1 cellular context compared by ENCODE assay signal in the genomic region with DNA sequence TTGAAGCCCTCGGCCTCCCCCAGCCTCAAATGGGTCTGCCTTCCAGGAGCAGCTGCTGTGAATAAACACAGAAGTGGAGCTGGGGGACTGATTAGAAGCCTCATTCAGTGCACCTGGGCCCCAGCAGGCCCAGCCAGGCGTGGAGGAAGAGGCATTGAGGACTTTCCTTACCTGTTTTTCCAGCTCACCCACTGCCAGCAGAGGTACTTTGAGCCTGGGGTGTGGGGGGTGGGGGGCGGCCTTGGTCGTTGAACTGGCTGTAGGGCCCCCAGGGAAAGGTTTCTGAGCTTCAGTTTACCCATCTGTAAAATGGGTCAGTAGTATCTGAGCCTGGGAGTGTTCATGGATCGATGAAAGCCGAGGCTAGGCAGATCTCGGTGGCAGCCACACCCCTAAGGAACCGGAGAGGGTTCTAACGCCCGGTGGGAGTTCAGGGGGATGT.
A peak's percentile ranks its signal among the peaks of the same experiment; 100 is the strongest.
TF ChIP-seq lines count a peak whose summit lies in the region.

No MANE protein-coding gene starts in this region.

TF ChIP-seq in HepG2, 621 proteins besides CTCF, POLR2A, EP300 and RAD21:
- TF ChIP-seq HNF4A (CRISPR knock-in tag; IDR thresholded peaks at IDR 0.05) (0 out of 2 replicates have a peak, but pooled peaks have one; percentile 41), ZNF10 (CRISPR knock-in tag; IDR thresholded peaks at IDR 0.05; ENCODE audit: borderline replicate concordance, low read depth) (no peak), TAF1 (CRISPR knock-in tag; IDR thresholded peaks at IDR 0.05) (0 out of 2 replicates have a peak, but pooled peaks have one; percentile 12), ZNF629 (CRISPR knock-in tag; conservative IDR thresholded peaks at IDR 0.05) (peak; percentile 98), ADNP (CRISPR knock-in tag; IDR thresholded peaks at IDR 0.05) (0 out of 2 replicates have a peak, but pooled peaks have one; percentile 39), ZMYM3 (CRISPR knock-in tag; IDR thresholded peaks at IDR 0.05) (peak; percentile 96), RORA (CRISPR knock-in tag; IDR thresholded peaks at IDR 0.05) (no peak), CHD4 (IDR thresholded peaks at IDR 0.05; ENCODE audit: borderline replicate concordance, low read length) (peak; percentile 84), ZNF644 (CRISPR knock-in tag; IDR thresholded peaks at IDR 0.05; ENCODE audit: low read depth) (no peak), ZNF253 (CRISPR knock-in tag; IDR thresholded peaks at IDR 0.05; ENCODE audit: borderline replicate concordance) (no peak), RCOR2 (CRISPR knock-in tag; IDR thresholded peaks at IDR 0.05) (peak; percentile 53; the same call in 1 of the 2 replicates), PHF21A (CRISPR knock-in tag; IDR thresholded peaks at IDR 0.05) (peak; percentile 48; the same call in 1 of the 2 replicates), ZNF83 (CRISPR knock-in tag; IDR thresholded peaks at IDR 0.05; ENCODE audit: borderline replicate concordance) (no peak), JUND (CRISPR knock-in tag; IDR thresholded peaks at IDR 0.05) (no peak), RFX5 (IDR thresholded peaks at IDR 0.05; ENCODE audit: low read depth, low read length) (no peak), HDAC1 (CRISPR knock-in tag; IDR thresholded peaks at IDR 0.05) (peak; percentile 30; the same call in 1 of the 2 replicates)
- TF ChIP-seq, protein P1, sequence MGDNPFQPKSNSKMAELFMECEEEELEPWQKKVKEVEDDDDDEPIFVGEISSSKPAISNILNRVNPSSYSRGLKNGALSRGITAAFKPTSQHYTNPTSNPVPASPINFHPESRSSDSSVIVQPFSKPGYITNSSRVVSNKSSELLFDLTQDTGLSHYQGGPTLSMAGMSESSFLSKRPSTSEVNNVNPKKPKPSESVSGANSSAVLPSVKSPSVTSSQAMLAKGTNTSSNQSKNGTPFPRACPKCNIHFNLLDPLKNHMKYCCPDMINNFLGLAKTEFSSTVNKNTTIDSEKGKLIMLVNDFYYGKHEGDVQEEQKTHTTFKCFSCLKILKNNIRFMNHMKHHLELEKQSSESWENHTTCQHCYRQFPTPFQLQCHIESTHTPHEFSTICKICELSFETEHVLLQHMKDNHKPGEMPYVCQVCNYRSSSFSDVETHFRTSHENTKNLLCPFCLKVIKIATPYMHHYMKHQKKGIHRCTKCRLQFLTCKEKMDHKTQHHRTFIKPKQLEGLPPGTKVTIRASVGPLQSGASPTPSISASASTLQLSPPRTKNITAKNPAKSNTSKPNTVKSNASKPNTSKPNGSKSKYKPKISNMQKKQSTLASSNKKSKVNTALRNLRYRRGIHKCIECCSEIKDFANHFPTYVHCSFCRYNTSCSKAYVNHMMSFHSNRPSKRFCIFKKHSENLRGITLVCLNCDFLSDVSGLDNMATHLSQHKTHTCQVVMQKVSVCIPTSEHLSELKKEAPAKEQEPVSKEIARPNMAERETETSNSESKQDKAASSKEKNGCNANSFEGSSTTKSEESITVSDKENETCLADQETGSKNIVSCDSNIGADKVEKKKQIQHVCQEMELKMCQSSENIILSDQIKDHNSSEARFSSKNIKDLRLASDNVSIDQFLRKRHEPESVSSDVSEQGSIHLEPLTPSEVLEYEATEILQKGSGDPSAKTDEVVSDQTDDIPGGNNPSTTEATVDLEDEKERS (CRISPR knock-in tag; IDR thresholded peaks at IDR 0.05): no peak
- TF ChIP-seq, protein P2, sequence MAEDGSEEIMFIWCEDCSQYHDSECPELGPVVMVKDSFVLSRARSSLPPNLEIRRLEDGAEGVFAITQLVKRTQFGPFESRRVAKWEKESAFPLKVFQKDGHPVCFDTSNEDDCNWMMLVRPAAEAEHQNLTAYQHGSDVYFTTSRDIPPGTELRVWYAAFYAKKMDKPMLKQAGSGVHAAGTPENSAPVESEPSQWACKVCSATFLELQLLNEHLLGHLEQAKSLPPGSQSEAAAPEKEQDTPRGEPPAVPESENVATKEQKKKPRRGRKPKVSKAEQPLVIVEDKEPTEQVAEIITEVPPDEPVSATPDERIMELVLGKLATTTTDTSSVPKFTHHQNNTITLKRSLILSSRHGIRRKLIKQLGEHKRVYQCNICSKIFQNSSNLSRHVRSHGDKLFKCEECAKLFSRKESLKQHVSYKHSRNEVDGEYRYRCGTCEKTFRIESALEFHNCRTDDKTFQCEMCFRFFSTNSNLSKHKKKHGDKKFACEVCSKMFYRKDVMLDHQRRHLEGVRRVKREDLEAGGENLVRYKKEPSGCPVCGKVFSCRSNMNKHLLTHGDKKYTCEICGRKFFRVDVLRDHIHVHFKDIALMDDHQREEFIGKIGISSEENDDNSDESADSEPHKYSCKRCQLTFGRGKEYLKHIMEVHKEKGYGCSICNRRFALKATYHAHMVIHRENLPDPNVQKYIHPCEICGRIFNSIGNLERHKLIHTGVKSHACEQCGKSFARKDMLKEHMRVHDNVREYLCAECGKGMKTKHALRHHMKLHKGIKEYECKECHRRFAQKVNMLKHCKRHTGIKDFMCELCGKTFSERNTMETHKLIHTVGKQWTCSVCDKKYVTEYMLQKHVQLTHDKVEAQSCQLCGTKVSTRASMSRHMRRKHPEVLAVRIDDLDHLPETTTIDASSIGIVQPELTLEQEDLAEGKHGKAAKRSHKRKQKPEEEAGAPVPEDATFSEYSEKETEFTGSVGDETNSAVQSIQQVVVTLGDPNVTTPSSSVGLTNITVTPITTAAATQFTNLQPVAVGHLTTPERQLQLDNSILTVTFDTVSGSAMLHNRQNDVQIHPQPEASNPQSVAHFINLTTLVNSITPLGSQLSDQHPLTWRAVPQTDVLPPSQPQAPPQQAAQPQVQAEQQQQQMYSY (CRISPR knock-in tag; IDR thresholded peaks at IDR 0.05): peak; percentile 49; the same call in 1 of the 2 replicates
- TF ChIP-seq, protein P3, sequence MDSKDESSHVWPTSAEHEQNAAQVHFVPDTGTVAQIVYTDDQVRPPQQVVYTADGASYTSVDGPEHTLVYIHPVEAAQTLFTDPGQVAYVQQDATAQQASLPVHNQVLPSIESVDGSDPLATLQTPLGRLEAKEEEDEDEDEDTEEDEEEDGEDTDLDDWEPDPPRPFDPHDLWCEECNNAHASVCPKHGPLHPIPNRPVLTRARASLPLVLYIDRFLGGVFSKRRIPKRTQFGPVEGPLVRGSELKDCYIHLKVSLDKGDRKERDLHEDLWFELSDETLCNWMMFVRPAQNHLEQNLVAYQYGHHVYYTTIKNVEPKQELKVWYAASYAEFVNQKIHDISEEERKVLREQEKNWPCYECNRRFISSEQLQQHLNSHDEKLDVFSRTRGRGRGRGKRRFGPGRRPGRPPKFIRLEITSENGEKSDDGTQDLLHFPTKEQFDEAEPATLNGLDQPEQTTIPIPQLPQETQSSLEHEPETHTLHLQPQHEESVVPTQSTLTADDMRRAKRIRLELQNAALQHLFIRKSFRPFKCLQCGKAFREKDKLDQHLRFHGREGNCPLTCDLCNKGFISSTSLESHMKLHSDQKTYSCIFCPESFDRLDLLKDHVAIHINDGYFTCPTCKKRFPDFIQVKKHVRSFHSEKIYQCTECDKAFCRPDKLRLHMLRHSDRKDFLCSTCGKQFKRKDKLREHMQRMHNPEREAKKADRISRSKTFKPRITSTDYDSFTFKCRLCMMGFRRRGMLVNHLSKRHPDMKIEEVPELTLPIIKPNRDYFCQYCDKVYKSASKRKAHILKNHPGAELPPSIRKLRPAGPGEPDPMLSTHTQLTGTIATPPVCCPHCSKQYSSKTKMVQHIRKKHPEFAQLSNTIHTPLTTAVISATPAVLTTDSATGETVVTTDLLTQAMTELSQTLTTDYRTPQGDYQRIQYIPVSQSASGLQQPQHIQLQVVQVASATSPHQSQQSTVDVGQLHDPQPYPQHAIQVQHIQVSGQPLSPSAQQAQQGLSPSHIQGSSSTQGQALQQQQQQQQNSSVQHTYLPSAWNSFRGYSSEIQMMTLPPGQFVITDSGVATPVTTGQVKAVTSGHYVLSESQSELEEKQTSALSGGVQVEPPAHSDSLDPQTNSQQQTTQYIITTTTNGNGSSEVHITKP (CRISPR knock-in tag; IDR thresholded peaks at IDR 0.05; ENCODE audit: low read depth): no peak
- TF ChIP-seq, protein P4, sequence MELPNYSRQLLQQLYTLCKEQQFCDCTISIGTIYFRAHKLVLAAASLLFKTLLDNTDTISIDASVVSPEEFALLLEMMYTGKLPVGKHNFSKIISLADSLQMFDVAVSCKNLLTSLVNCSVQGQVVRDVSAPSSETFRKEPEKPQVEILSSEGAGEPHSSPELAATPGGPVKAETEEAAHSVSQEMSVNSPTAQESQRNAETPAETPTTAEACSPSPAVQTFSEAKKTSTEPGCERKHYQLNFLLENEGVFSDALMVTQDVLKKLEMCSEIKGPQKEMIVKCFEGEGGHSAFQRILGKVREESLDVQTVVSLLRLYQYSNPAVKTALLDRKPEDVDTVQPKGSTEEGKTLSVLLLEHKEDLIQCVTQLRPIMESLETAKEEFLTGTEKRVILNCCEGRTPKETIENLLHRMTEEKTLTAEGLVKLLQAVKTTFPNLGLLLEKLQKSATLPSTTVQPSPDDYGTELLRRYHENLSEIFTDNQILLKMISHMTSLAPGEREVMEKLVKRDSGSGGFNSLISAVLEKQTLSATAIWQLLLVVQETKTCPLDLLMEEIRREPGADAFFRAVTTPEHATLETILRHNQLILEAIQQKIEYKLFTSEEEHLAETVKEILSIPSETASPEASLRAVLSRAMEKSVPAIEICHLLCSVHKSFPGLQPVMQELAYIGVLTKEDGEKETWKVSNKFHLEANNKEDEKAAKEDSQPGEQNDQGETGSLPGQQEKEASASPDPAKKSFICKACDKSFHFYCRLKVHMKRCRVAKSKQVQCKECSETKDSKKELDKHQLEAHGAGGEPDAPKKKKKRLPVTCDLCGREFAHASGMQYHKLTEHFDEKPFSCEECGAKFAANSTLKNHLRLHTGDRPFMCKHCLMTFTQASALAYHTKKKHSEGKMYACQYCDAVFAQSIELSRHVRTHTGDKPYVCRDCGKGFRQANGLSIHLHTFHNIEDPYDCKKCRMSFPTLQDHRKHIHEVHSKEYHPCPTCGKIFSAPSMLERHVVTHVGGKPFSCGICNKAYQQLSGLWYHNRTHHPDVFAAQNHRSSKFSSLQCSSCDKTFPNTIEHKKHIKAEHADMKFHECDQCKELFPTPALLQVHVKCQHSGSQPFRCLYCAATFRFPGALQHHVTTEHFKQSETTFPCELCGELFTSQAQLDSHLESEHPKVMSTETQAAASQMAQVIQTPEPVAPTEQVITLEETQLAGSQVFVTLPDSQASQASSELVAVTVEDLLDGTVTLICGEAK (IDR thresholded peaks at IDR 0.05): no peak
- TF ChIP-seq, protein P4 (CRISPR knock-in tag; IDR thresholded peaks at IDR 0.05): no peak
- TF ChIP-seq, protein P5, sequence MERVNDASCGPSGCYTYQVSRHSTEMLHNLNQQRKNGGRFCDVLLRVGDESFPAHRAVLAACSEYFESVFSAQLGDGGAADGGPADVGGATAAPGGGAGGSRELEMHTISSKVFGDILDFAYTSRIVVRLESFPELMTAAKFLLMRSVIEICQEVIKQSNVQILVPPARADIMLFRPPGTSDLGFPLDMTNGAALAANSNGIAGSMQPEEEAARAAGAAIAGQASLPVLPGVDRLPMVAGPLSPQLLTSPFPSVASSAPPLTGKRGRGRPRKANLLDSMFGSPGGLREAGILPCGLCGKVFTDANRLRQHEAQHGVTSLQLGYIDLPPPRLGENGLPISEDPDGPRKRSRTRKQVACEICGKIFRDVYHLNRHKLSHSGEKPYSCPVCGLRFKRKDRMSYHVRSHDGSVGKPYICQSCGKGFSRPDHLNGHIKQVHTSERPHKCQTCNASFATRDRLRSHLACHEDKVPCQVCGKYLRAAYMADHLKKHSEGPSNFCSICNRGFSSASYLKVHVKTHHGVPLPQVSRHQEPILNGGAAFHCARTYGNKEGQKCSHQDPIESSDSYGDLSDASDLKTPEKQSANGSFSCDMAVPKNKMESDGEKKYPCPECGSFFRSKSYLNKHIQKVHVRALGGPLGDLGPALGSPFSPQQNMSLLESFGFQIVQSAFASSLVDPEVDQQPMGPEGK (CRISPR knock-in tag; IDR thresholded peaks at IDR 0.05): peak; percentile 80
